ENCODE assay signal across 18 cellular contexts in genomic region chr20:25214824-25215223, GRCh38. TPM values are rescaled to one million over a fixed set of nuclear protein-coding genes. Genes with fewer than 3 reads are reported as not detected.
DNase-seq lines count a peak whose midpoint lies in the region; ATAC-seq and TF ChIP-seq lines count a peak whose summit lies in the region.
"Had no signal": no experiment of that assay in that cellular context is flagged by ENCODE, and none has a peak within 500 bp of the region (broad histone marks: within the 10 kb centered on the region; RNA-seq: fewer than 3 reads in every experiment).

No MANE protein-coding gene starts in this region.

- H3K27me3 ChIP-seq in endodermal cell (ENCODE audit: control insufficient read depth, insufficient read depth, low read length, poor library complexity, severe bottlenecking) (no peaks in the 10 kb centered on the region), GM23248 (replicated peaks; ENCODE audit: insufficient read depth) (no peaks in the 10 kb centered on the region)
- H3K27me3 ChIP-seq: BLaER1 had no signal

- no peak for ATAC-seq in GM21515 (IDR thresholded peaks at IDR 0.05; ENCODE audit: unreplicated experiment)
- ATAC-seq: CD8-positive, alpha-beta T cell; GM23338; HCT116 had no signal

- no peaks in the 10 kb centered on the region for H3K4me1 Mint-ChIP-seq in endodermal cell
- H3K4me1 Mint-ChIP-seq: B cell had no signal

- no peaks in the 10 kb centered on the region for H3K9me3 Mint-ChIP-seq in endodermal cell
- H3K9me3 Mint-ChIP-seq: CD4-positive, CD25-positive, alpha-beta regulatory T cell; CD8-positive, alpha-beta T cell; GM23338; H9 had no signal

- intact Hi-C loops in posterior vena cava (cut with DNase I) = no loop called here

- H3K36me3 Mint-ChIP-seq in endodermal cell (ENCODE audit: low read depth) = peaks cover 58% of the 10 kb centered on the region

- in situ Hi-C loops in GM23248 (cut with MboI) = no loop called here

- H3K9me3 ChIP-seq in endodermal cell (ENCODE audit: control insufficient read depth, low read length) = no peaks in the 10 kb centered on the region
- no peaks in the 10 kb centered on the region for H3K9me3 ChIP-seq in GM23248 (ENCODE audit: low read depth)
- H3K9me3 ChIP-seq: BLaER1, Caco-2 had no signal

- H3K79me2 ChIP-seq in GM23248 (ENCODE audit: insufficient read depth) = 0 out of 2 replicates have a peak, but pooled peaks cover under 1% of the 10 kb centered on the region

- no peak overlapping the region for H3K4me3 ChIP-seq in endodermal cell (ENCODE audit: low read length)
- no peak overlapping the region for H3K4me3 ChIP-seq in GM23248
- H3K4me3 ChIP-seq: BLaER1, GM23338 had no signal

- H2AFZ ChIP-seq in GM23248 = no peak overlapping the region
- H2AFZ ChIP-seq: GM23338 had no signal

- H3K36me3 ChIP-seq in endodermal cell (ENCODE audit: control insufficient read depth, insufficient read depth, low read length) = peaks cover 75% of the 10 kb centered on the region
- H3K36me3 ChIP-seq in GM23248 (ENCODE audit: low read depth) = peaks cover 25% of the 10 kb centered on the region; the same call in 1 of the 2 replicates

- no peaks in the 10 kb centered on the region for H3F3A ChIP-seq in GM23248 (ENCODE audit: insufficient read depth)

- no peak overlapping the region for H3K27ac Mint-ChIP-seq in endodermal cell
- H3K27ac Mint-ChIP-seq: B cell; CD8-positive, alpha-beta T cell; GM23338; H9 had no signal

- no peaks in the 10 kb centered on the region for H3K9me2 ChIP-seq in GM23248 (ENCODE audit: insufficient read depth)

- H3K27me3 Mint-ChIP-seq in endodermal cell (ENCODE audit: insufficient read depth) = no peaks in the 10 kb centered on the region
- H3K27me3 Mint-ChIP-seq: B cell; CD4-positive, CD25-positive, alpha-beta regulatory T cell had no signal

- TF ChIP-seq CTCF in endodermal cell (conservative IDR thresholded peaks at IDR 0.05) = no peak

- H3K4me1 ChIP-seq in endodermal cell (ENCODE audit: control insufficient read depth, insufficient read depth, low read length) (no peaks in the 10 kb centered on the region), GM23248 (ENCODE audit: insufficient read depth) (no peaks in the 10 kb centered on the region)
- H3K4me1 ChIP-seq: Caco-2 had no signal

- H3K27ac ChIP-seq in endodermal cell (ENCODE audit: low read depth, low read length) (no peak overlapping the region), GM23248 (no peak overlapping the region)
- H3K27ac ChIP-seq: 22Rv1, BLaER1, C4-2B had no signal

- peak; percentile 6 for DNase-seq in activated effector memory CD4-positive, alpha-beta T cell treated with anti-CD3 and anti-CD28 coated beads, Interleukin-2, amount 50 U/mL, for 16 hours
- DNase-seq in activated effector memory CD4-positive, alpha-beta T cell treated with Interleukin-2 at 50 U/mL for 16 hours = no peak
- peak; percentile 17 for DNase-seq in endodermal cell
- peak; percentile 42 for DNase-seq in posterior vena cava (ENCODE audit: low spot score)
- DNase-seq in GM23248 = no peak
- DNase-seq: Caco-2; CD4-positive, CD25-positive, alpha-beta regulatory T cell; CD8-positive, alpha-beta T cell; DMS153; DND-41; H9 had no signal

- H3K4me3 Mint-ChIP-seq in endodermal cell = no peak overlapping the region
- H3K4me3 Mint-ChIP-seq: B cell; CD4-positive, CD25-positive, alpha-beta regulatory T cell; CD8-positive, alpha-beta T cell; GM23338; H9 had no signal

- H3K4me2 ChIP-seq in GM23248 (ENCODE audit: unreplicated experiment) = no peak overlapping the region
- H3K4me2 ChIP-seq: BLaER1, GM23338 had no signal

- 94 to 100% methylated on average over 1 to 7 of the region's 7 CpGs for WGBS in endodermal cell (ENCODE audit: insufficient coverage in 1 of 2, insufficient read length in 1 of 2), 2 experiments
- 96 to 97% methylated on average over 7 of the region's 7 CpGs for WGBS in GM23248 (ENCODE audit: low coverage in 1 of 2, low lambda C conversion rate in 2 of 2, missing lambda C conversion rate in 2 of 2), 2 experiments

- H3K9ac ChIP-seq in endodermal cell (ENCODE audit: extremely low read depth, low read length, poor library complexity, severe bottlenecking) = no peak overlapping the region
- no peak overlapping the region for H3K9ac ChIP-seq in GM23248
- H3K9ac ChIP-seq: BLaER1 had no signal

- H4K20me1 ChIP-seq in GM23248 (ENCODE audit: insufficient read depth) = no peaks in the 10 kb centered on the region

RNA-seq across cellular contexts. Expression of gene ENTPD6, which starts 19.3 kb away (rescaled TPM):
- 10 to 100 TPM; 77.1 to 93.6 TPM for total RNA-seq in endodermal cell
- polyA plus RNA-seq in endodermal cell (2013, experiment 1 of 2) = 49.8 TPM
- 44.7 TPM for polyA plus RNA-seq in endodermal cell (2013, experiment 2 of 2)
- total RNA-seq in posterior vena cava = 10 to 100 TPM; 48.5 to 51.0 TPM
- 46.4 and 50.4 TPM in 2 replicates for total RNA-seq in GM23248 (2014; rRNA removed; shearing (Covaris generic))
- polyA plus RNA-seq in GM23248 (2016; fragmentation: Nextera tagmentation; extraction: Ambion mirVana) = 32.9 and 36.0 TPM in 2 replicates

RNA-seq across cellular contexts. Expression of gene PYGB, which starts 33.1 kb away (rescaled TPM):
- total RNA-seq in endodermal cell (10 to 100 TPM; 59.3 to 66.8 TPM), posterior vena cava (100 to 1,000 TPM; 132 to 155 TPM)
- polyA plus RNA-seq in endodermal cell (2013, experiment 1 of 2) = 48.4 TPM
- polyA plus RNA-seq in endodermal cell (2013, experiment 2 of 2) = 48.7 TPM
- 116 and 123 TPM in 2 replicates for total RNA-seq in GM23248 (2014; rRNA removed; shearing (Covaris generic))
- 74.1 and 78.3 TPM in 2 replicates for polyA plus RNA-seq in GM23248 (2016; fragmentation: Nextera tagmentation; extraction: Ambion mirVana)

Comparison
In these comparisons a context has a peak if more than half of its experiments do, and no peak if none do; other contexts are left out.
1. DNase-seq: peak in activated effector memory CD4-positive, alpha-beta T cell treated with anti-CD3 and anti-CD28 coated beads, Interleukin-2, amount 50 U/mL, for 16 hours (single experiment), endodermal cell (single experiment) and posterior vena cava (single experiment); none in activated effector memory CD4-positive, alpha-beta T cell treated with Interleukin-2 at 50 U/mL for 16 hours (single experiment) and GM23248 (single experiment).